Comparison of ENCODE assay signal across 9 cellular contexts in genomic region chr6:17932362-17932852, GRCh38. TPM values are rescaled to one million over a fixed set of nuclear protein-coding genes. Genes with fewer than 3 reads are reported as not detected.
DNase-seq lines count a peak whose midpoint lies in the region; ATAC-seq and TF ChIP-seq lines count a peak whose summit lies in the region.
"Had no signal": no experiment of that assay in that cellular context is flagged by ENCODE, and none has a peak within 500 bp of the region (broad histone marks: within the 10 kb centered on the region; RNA-seq: fewer than 3 reads in every experiment).

No MANE protein-coding gene starts in this region.

- ATAC-seq in natural killer cell (peak; percentile 82 to 85 (median 82)), GM21528 (IDR thresholded peaks at IDR 0.05; ENCODE audit: low FRiP score, unreplicated experiment) (no peak)

- no peaks in the 10 kb centered on the region for H3K36me3 Mint-ChIP-seq in natural killer cell
- H3K36me3 Mint-ChIP-seq in T-helper 2 cell treated with Interferon-gamma antibody and Interleukin-4, amounts not matched to agents 5 μg/mL and 100 μg/mL, for 36 hours (ENCODE audit: low read depth): no peaks in the 10 kb centered on the region
- H3K36me3 Mint-ChIP-seq: CD4-positive, CD25-positive, alpha-beta regulatory T cell had no signal

- peak overlapping the region; percentile 85 to 87 for H3K27ac Mint-ChIP-seq in natural killer cell
- H3K27ac Mint-ChIP-seq in T-helper 2 cell treated with Interferon-gamma antibody and Interleukin-4, amounts not matched to agents 5 μg/mL and 100 μg/mL, for 36 hours: no peak overlapping the region
- H3K27ac Mint-ChIP-seq: CD4-positive, CD25-positive, alpha-beta regulatory T cell had no signal

- no peaks in the 10 kb centered on the region for H3K9me3 Mint-ChIP-seq in natural killer cell
- H3K9me3 Mint-ChIP-seq in T-helper 2 cell treated with Interferon-gamma antibody and Interleukin-4, amounts not matched to agents 5 μg/mL and 100 μg/mL, for 36 hours: no peaks in the 10 kb centered on the region
- H3K9me3 Mint-ChIP-seq: CD4-positive, CD25-positive, alpha-beta regulatory T cell had no signal

- no peaks in the 10 kb centered on the region for H3K27me3 Mint-ChIP-seq in natural killer cell (ENCODE audit: low read depth in 2 of 2)
- H3K27me3 Mint-ChIP-seq in T-helper 2 cell treated with Interferon-gamma antibody and Interleukin-4, amounts not matched to agents 5 μg/mL and 100 μg/mL, for 36 hours (ENCODE audit: low read depth): peaks cover 4% of the 10 kb centered on the region

- H3K4me3 ChIP-seq in fibroblast of mammary gland (ENCODE audit: control insufficient read depth, low read depth, low read length): no peak overlapping the region

- intact Hi-C loops in natural killer cell (cut with micrococcal nuclease): loop anchor here (1.0 to 2.0 kb wide), 2 partner anchors 25 to 56 kb away; no protein-coding TSS in a partner anchor

- peak overlapping the region; percentile 76 for H3K4me3 Mint-ChIP-seq in natural killer cell
- H3K4me3 Mint-ChIP-seq in T-helper 2 cell treated with Interferon-gamma antibody and Interleukin-4, amounts not matched to agents 5 μg/mL and 100 μg/mL, for 36 hours: no peak overlapping the region
- H3K4me3 Mint-ChIP-seq: CD4-positive, CD25-positive, alpha-beta regulatory T cell had no signal

- peak; percentile 62 for DNase-seq in AG09319 (ENCODE audit: extremely low read depth, low read depth)
- peak; percentile 47 for DNase-seq in RPMI8226
- peak; percentile 96 for DNase-seq in fibroblast of mammary gland (ENCODE audit: low read depth)
- peak; percentile 35 for DNase-seq in natural killer cell
- DNase-seq in activated CD4-positive, alpha-beta T cell treated with anti-CD3 and anti-CD28 coated beads for 48 hours: no peak
- DNase-seq in T-helper 2 cell treated with Interferon-gamma antibody and Interleukin-4, amounts not matched to agents 5 μg/mL and 100 μg/mL, for 36 hours (ENCODE audit: low spot score): no peak
- no peak for DNase-seq in SK-N-DZ (ENCODE audit: low spot score)
- DNase-seq: CD4-positive, CD25-positive, alpha-beta regulatory T cell had no signal

- peaks cover 31 to 70% of the 10 kb centered on the region in 2 donors for H3K4me1 Mint-ChIP-seq in natural killer cell
- H3K4me1 Mint-ChIP-seq in T-helper 2 cell treated with Interferon-gamma antibody and Interleukin-4, amounts not matched to agents 5 μg/mL and 100 μg/mL, for 36 hours (ENCODE audit: low read depth): no peaks in the 10 kb centered on the region
- H3K4me1 Mint-ChIP-seq: CD4-positive, CD25-positive, alpha-beta regulatory T cell had no signal

- no peak for TF ChIP-seq CTCF in AG09319 (IDR thresholded peaks at IDR 0.05; ENCODE audit: low read depth, low read length)
- no peak for TF ChIP-seq CTCF in fibroblast of mammary gland (conservative IDR thresholded peaks at IDR 0.05; ENCODE audit: control insufficient read depth, insufficient read depth, low read depth, low read length)
- TF ChIP-seq CTCF in natural killer cell (IDR thresholded peaks at IDR 0.05): no peak

RNA-seq across cellular contexts. Expression of gene KIF13A, which starts 55.0 kb away (rescaled TPM):
- total RNA-seq in natural killer cell: 10 to 100 TPM; 15.0 to 26.4 (median 19.5) TPM
- 8.9 and 9.4 TPM in 2 replicates for polyA plus RNA-seq in SK-N-DZ (2014; cell fraction: cytosol; rRNA removed)
- polyA plus RNA-seq in SK-N-DZ (2014; cell fraction: nucleus; rRNA removed): 5.7 and 7.8 TPM in 2 replicates
- polyA plus RNA-seq: CD4-positive, CD25-positive, alpha-beta regulatory T cell had no signal

Comparison
In these comparisons a context has a peak if more than half of its experiments do, and no peak if none do; other contexts are left out.
1. DNase-seq: peak in AG09319 (single experiment), RPMI8226 (single experiment), fibroblast of mammary gland (single experiment) and natural killer cell (single experiment); none in activated CD4-positive, alpha-beta T cell treated with anti-CD3 and anti-CD28 coated beads for 48 hours (single experiment), T-helper 2 cell treated with Interferon-gamma antibody and Interleukin-4, amounts not matched to agents 5 μg/mL and 100 μg/mL, for 36 hours (single experiment) and SK-N-DZ (single experiment).